15 cellular contexts compared by ENCODE assay signal in genomic region chr15:63482874-63483323, GRCh38. TPM values are rescaled to one million over a fixed set of nuclear protein-coding genes. Genes with fewer than 3 reads are reported as not detected.
A peak's percentile ranks its signal among the peaks of the same experiment; 100 is the strongest.
DNase-seq lines count a peak whose midpoint lies in the region; ATAC-seq lines count a peak whose summit lies in the region.
"Had no signal": no experiment of that assay in that cellular context is flagged by ENCODE, and none has a peak within 500 bp of the region (broad histone marks: within the 10 kb centered on the region; RNA-seq: fewer than 3 reads in every experiment).

No MANE protein-coding gene starts in this region.

- ATAC-seq in left ventricle myocardium superior (no peak), HG03565 (IDR thresholded peaks at IDR 0.05; ENCODE audit: unreplicated experiment) (no peak)

- no peak overlapping the region for H3K27ac Mint-ChIP-seq in activated T-helper 1 cell treated with anti-CD3 and anti-CD28 coated beads, Interleukin-12 subunit alpha, Interleukin-12 subunit beta, Interleukin-2, Interleukin-4 antibody, amounts not matched to agents 30 ng/mL and 10 ng/mL and 1 ng/mL, durations not matched to agents 14 hours and 24 hours and 36 hours

- H3K9me3 Mint-ChIP-seq in activated T-helper 1 cell treated with anti-CD3 and anti-CD28 coated beads, Interleukin-12 subunit alpha, Interleukin-12 subunit beta, Interleukin-2, Interleukin-4 antibody, amounts not matched to agents 30 ng/mL and 10 ng/mL and 1 ng/mL, durations not matched to agents 14 hours and 24 hours and 36 hours, result no peaks in the 10 kb centered on the region

- H3K36me3 Mint-ChIP-seq in activated T-helper 1 cell treated with anti-CD3 and anti-CD28 coated beads, Interleukin-12 subunit alpha, Interleukin-12 subunit beta, Interleukin-2, Interleukin-4 antibody, amounts not matched to agents 30 ng/mL and 10 ng/mL and 1 ng/mL, durations not matched to agents 14 hours and 24 hours and 36 hours (ENCODE audit: low read depth), result peaks cover 1% of the 10 kb centered on the region

- peak; percentile 17 for DNase-seq in cardiac septum (ENCODE audit: low spot score)
- DNase-seq in left ventricle myocardium superior, result no peak
- DNase-seq in activated T-helper 1 cell treated with anti-CD3 and anti-CD28 coated beads, Interleukin-12 subunit alpha, Interleukin-12 subunit beta, Interleukin-2, Interleukin-4 antibody, amounts not matched to agents 30 ng/mL and 10 ng/mL and 1 ng/mL, durations not matched to agents 14 hours and 24 hours and 36 hours (ENCODE audit: low spot score), result no peak
- DNase-seq in iris pigment epithelial cell (ENCODE audit: low read depth), result peak; percentile 25
- no peak for DNase-seq in NCI-H82 treated with DMSO at 0.1 percent for 48 hours (lab: John Stamatoyannopoulos, UW; ENCODE audit: unreplicated experiment)
- DNase-seq in foreskin melanocyte, result no peak
- no peak for DNase-seq in DMS153 (lab: John Stamatoyannopoulos, UW)
- DNase-seq: activated CD4-positive, alpha-beta T cell treated with anti-CD3 and anti-CD28 coated beads for 4 hours; activated gamma-delta T cell treated with Interleukin-2 at 50 U/mL for 16 hours; BE2C; DMS79 treated with DMSO at 0.1 percent for 48 hours; NCI-H446 treated with DMSO at 0.1 percent for 48 hours; Peyer's patch; thyroid gland had no signal

- peak overlapping the region; percentile 32 for H3K4me3 Mint-ChIP-seq in activated T-helper 1 cell treated with anti-CD3 and anti-CD28 coated beads, Interleukin-12 subunit alpha, Interleukin-12 subunit beta, Interleukin-2, Interleukin-4 antibody, amounts not matched to agents 30 ng/mL and 10 ng/mL and 1 ng/mL, durations not matched to agents 14 hours and 24 hours and 36 hours

- H3K4me1 Mint-ChIP-seq in activated T-helper 1 cell treated with anti-CD3 and anti-CD28 coated beads, Interleukin-12 subunit alpha, Interleukin-12 subunit beta, Interleukin-2, Interleukin-4 antibody, amounts not matched to agents 30 ng/mL and 10 ng/mL and 1 ng/mL, durations not matched to agents 14 hours and 24 hours and 36 hours (ENCODE audit: low read depth), result peaks cover 77% of the 10 kb centered on the region

- H3K27me3 Mint-ChIP-seq in activated T-helper 1 cell treated with anti-CD3 and anti-CD28 coated beads, Interleukin-12 subunit alpha, Interleukin-12 subunit beta, Interleukin-2, Interleukin-4 antibody, amounts not matched to agents 30 ng/mL and 10 ng/mL and 1 ng/mL, durations not matched to agents 14 hours and 24 hours and 36 hours (ENCODE audit: insufficient read depth), result no peaks in the 10 kb centered on the region

- intact Hi-C loops in cardiac septum (cut with DNase I) (no loop called here), left ventricle myocardium superior (cut with micrococcal nuclease) (no loop called here)
- intact Hi-C loops in activated T-helper 1 cell treated with anti-CD3 and anti-CD28 coated beads, Interleukin-12 subunit alpha, Interleukin-12 subunit beta, Interleukin-2, Interleukin-4 antibody, amounts not matched to agents 30 ng/mL and 10 ng/mL and 1 ng/mL, durations not matched to agents 14 hours and 24 hours and 36 hours (cut with micrococcal nuclease), result no loop called here

RNA-seq across cellular contexts. Expression of gene USP3, which starts 21.5 kb away (rescaled TPM):
- total RNA-seq in cardiac septum, result 16.2 TPM
- total RNA-seq in left ventricle myocardium superior, result 18.1 TPM
- 46.9 and 58.9 TPM in 2 replicates for total RNA-seq in activated T-helper 1 cell treated with anti-CD3 and anti-CD28 coated beads, Interleukin-12 subunit alpha, Interleukin-12 subunit beta, Interleukin-2, Interleukin-4 antibody, amounts not matched to agents 30 ng/mL and 10 ng/mL and 1 ng/mL, durations not matched to agents 14 hours and 24 hours and 36 hours

Comparison
In these comparisons a context has a peak if more than half of its experiments do, and no peak if none do; other contexts are left out.
1. DNase-seq: peak in cardiac septum (single experiment) and iris pigment epithelial cell (single experiment); none in left ventricle myocardium superior (single experiment), activated T-helper 1 cell treated with anti-CD3 and anti-CD28 coated beads, Interleukin-12 subunit alpha, Interleukin-12 subunit beta, Interleukin-2, Interleukin-4 antibody, amounts not matched to agents 30 ng/mL and 10 ng/mL and 1 ng/mL, durations not matched to agents 14 hours and 24 hours and 36 hours (single experiment), NCI-H82 treated with DMSO at 0.1 percent for 48 hours (single experiment), foreskin melanocyte (single experiment) and DMS153 (single experiment).